In the genomic region with DNA sequence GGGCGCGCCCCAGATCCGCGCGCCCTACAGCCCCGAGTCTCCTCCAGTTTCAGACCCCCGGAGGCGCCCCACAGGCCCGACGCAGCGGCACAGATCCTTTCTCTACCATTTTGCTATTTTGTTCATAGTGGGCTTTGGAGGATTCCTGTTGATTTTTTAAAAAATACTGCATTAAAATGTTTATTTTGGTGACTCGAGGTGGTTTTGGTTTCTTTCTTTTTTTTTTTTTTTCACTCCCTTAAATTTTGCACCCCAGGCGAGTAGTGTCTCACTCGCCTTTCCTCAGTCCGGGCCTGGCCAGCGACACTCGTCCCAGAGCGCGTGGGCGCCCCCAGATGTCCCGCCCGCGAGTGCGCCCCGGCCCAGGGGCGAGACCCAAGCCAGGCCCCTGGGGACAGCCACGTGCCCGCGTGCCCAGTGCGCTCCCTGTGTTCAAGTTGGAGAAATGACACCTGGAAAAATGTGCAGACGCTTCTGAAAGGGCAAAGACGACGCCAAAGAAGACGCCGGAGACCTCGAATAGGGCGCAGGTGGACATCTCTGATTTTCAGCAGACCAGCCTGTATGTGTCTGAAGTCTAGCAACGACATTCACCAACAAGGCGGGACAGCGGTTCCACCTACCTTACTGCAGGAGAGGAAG, we compare ENCODE assay signal across 1 cellular context.
TF ChIP-seq lines count a peak whose summit lies in the region.

No MANE protein-coding gene starts in this region.

TF ChIP-seq in GM12878, 131 proteins besides CTCF, POLR2A, EP300 and RAD21 (continued from another document and continues in another):
- TF ChIP-seq SMC3 (IDR thresholded peaks at IDR 0.05; ENCODE audit: borderline replicate concordance, low read length) (peak; percentile 32; the same call in 1 of the 2 replicates), FOXM1 (IDR thresholded peaks at IDR 0.05; ENCODE audit: low read depth, low read length) (peak; percentile 45; the same call in 1 of the 2 replicates), NR2C2 (IDR thresholded peaks at IDR 0.05; ENCODE audit: borderline replicate concordance, control insufficient read depth, insufficient read length, low read depth) (no peak), TBL1XR1 (IDR thresholded peaks at IDR 0.05; ENCODE audit: low read depth, low read length) (no peak), NFYA (IDR thresholded peaks at IDR 0.05; ENCODE audit: borderline replicate concordance, low read depth, low read length) (no peak), SP1 (IDR thresholded peaks at IDR 0.05; ENCODE audit: low read depth, low read length) (no peak), CBX5 (IDR thresholded peaks at IDR 0.05; ENCODE audit: low read depth) (0 out of 2 replicates have a peak, but pooled peaks have one; percentile 20), RCOR1 (conservative IDR thresholded peaks at IDR 0.05; ENCODE audit: low read depth, low read length) (no peak), ETV6 (conservative IDR thresholded peaks at IDR 0.05 in 1 of 2, IDR thresholded peaks at IDR 0.05 in 1 of 2; ENCODE audit: borderline replicate concordance in 1 of 2, low read depth in 1 of 2) (no peak), GATAD2B (conservative IDR thresholded peaks at IDR 0.05; ENCODE audit: low read depth) (peak; percentile 72), MTA3 (IDR thresholded peaks at IDR 0.05; ENCODE audit: borderline replicate concordance, low read length) (no peak), CHD4 (IDR thresholded peaks at IDR 0.05) (no peak), PAX5 (IDR thresholded peaks at IDR 0.05; ENCODE audit: borderline replicate concordance, low read depth, low read length) (no peak), CBFB (IDR thresholded peaks at IDR 0.05; ENCODE audit: low read depth) (no peak), TARDBP (IDR thresholded peaks at IDR 0.05; ENCODE audit: borderline replicate concordance) (no peak), MEF2A (IDR thresholded peaks at IDR 0.05; ENCODE audit: insufficient read depth, low read depth, low read length) (no peak), SIN3A (IDR thresholded peaks at IDR 0.05; ENCODE audit: low read depth, low read length) (no peak), FOXK2 (IDR thresholded peaks at IDR 0.05) (no peak), STAT1 (conservative IDR thresholded peaks at IDR 0.05) (no peak)
- TF ChIP-seq, protein P1, sequence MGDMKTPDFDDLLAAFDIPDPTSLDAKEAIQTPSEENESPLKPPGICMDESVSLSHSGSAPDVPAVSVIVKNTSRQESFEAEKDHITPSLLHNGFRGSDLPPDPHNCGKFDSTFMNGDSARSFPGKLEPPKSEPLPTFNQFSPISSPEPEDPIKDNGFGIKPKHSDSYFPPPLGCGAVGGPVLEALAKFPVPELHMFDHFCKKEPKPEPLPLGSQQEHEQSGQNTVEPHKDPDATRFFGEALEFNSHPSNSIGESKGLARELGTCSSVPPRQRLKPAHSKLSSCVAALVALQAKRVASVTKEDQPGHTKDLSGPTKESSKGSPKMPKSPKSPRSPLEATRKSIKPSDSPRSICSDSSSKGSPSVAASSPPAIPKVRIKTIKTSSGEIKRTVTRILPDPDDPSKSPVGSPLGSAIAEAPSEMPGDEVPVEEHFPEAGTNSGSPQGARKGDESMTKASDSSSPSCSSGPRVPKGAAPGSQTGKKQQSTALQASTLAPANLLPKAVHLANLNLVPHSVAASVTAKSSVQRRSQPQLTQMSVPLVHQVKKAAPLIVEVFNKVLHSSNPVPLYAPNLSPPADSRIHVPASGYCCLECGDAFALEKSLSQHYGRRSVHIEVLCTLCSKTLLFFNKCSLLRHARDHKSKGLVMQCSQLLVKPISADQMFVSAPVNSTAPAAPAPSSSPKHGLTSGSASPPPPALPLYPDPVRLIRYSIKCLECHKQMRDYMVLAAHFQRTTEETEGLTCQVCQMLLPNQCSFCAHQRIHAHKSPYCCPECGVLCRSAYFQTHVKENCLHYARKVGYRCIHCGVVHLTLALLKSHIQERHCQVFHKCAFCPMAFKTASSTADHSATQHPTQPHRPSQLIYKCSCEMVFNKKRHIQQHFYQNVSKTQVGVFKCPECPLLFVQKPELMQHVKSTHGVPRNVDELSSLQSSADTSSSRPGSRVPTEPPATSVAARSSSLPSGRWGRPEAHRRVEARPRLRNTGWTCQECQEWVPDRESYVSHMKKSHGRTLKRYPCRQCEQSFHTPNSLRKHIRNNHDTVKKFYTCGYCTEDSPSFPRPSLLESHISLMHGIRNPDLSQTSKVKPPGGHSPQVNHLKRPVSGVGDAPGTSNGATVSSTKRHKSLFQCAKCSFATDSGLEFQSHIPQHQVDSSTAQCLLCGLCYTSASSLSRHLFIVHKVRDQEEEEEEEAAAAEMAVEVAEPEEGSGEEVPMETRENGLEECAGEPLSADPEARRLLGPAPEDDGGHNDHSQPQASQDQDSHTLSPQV (IDR thresholded peaks at IDR 0.05): no peak
- TF ChIP-seq, protein P2, sequence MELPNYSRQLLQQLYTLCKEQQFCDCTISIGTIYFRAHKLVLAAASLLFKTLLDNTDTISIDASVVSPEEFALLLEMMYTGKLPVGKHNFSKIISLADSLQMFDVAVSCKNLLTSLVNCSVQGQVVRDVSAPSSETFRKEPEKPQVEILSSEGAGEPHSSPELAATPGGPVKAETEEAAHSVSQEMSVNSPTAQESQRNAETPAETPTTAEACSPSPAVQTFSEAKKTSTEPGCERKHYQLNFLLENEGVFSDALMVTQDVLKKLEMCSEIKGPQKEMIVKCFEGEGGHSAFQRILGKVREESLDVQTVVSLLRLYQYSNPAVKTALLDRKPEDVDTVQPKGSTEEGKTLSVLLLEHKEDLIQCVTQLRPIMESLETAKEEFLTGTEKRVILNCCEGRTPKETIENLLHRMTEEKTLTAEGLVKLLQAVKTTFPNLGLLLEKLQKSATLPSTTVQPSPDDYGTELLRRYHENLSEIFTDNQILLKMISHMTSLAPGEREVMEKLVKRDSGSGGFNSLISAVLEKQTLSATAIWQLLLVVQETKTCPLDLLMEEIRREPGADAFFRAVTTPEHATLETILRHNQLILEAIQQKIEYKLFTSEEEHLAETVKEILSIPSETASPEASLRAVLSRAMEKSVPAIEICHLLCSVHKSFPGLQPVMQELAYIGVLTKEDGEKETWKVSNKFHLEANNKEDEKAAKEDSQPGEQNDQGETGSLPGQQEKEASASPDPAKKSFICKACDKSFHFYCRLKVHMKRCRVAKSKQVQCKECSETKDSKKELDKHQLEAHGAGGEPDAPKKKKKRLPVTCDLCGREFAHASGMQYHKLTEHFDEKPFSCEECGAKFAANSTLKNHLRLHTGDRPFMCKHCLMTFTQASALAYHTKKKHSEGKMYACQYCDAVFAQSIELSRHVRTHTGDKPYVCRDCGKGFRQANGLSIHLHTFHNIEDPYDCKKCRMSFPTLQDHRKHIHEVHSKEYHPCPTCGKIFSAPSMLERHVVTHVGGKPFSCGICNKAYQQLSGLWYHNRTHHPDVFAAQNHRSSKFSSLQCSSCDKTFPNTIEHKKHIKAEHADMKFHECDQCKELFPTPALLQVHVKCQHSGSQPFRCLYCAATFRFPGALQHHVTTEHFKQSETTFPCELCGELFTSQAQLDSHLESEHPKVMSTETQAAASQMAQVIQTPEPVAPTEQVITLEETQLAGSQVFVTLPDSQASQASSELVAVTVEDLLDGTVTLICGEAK (IDR thresholded peaks at IDR 0.05; ENCODE audit: borderline replicate concordance): no peak
- TF ChIP-seq, protein P3, sequence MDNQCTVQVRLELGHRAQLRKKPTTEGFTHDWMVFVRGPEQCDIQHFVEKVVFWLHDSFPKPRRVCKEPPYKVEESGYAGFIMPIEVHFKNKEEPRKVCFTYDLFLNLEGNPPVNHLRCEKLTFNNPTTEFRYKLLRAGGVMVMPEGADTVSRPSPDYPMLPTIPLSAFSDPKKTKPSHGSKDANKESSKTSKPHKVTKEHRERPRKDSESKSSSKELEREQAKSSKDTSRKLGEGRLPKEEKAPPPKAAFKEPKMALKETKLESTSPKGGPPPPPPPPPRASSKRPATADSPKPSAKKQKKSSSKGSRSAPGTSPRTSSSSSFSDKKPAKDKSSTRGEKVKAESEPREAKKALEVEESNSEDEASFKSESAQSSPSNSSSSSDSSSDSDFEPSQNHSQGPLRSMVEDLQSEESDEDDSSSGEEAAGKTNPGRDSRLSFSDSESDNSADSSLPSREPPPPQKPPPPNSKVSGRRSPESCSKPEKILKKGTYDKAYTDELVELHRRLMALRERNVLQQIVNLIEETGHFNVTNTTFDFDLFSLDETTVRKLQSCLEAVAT (IDR thresholded peaks at IDR 0.05): peak; percentile 92
- TF ChIP-seq, protein P4, sequence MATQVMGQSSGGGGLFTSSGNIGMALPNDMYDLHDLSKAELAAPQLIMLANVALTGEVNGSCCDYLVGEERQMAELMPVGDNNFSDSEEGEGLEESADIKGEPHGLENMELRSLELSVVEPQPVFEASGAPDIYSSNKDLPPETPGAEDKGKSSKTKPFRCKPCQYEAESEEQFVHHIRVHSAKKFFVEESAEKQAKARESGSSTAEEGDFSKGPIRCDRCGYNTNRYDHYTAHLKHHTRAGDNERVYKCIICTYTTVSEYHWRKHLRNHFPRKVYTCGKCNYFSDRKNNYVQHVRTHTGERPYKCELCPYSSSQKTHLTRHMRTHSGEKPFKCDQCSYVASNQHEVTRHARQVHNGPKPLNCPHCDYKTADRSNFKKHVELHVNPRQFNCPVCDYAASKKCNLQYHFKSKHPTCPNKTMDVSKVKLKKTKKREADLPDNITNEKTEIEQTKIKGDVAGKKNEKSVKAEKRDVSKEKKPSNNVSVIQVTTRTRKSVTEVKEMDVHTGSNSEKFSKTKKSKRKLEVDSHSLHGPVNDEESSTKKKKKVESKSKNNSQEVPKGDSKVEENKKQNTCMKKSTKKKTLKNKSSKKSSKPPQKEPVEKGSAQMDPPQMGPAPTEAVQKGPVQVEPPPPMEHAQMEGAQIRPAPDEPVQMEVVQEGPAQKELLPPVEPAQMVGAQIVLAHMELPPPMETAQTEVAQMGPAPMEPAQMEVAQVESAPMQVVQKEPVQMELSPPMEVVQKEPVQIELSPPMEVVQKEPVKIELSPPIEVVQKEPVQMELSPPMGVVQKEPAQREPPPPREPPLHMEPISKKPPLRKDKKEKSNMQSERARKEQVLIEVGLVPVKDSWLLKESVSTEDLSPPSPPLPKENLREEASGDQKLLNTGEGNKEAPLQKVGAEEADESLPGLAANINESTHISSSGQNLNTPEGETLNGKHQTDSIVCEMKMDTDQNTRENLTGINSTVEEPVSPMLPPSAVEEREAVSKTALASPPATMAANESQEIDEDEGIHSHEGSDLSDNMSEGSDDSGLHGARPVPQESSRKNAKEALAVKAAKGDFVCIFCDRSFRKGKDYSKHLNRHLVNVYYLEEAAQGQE (IDR thresholded peaks at IDR 0.05; ENCODE audit: low read depth, low read length): no peak
- TF ChIP-seq, protein P5, sequence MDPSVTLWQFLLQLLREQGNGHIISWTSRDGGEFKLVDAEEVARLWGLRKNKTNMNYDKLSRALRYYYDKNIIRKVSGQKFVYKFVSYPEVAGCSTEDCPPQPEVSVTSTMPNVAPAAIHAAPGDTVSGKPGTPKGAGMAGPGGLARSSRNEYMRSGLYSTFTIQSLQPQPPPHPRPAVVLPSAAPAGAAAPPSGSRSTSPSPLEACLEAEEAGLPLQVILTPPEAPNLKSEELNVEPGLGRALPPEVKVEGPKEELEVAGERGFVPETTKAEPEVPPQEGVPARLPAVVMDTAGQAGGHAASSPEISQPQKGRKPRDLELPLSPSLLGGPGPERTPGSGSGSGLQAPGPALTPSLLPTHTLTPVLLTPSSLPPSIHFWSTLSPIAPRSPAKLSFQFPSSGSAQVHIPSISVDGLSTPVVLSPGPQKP (IDR thresholded peaks at IDR 0.05; ENCODE audit: low read depth, low read length): no peak
- TF ChIP-seq, protein P6, sequence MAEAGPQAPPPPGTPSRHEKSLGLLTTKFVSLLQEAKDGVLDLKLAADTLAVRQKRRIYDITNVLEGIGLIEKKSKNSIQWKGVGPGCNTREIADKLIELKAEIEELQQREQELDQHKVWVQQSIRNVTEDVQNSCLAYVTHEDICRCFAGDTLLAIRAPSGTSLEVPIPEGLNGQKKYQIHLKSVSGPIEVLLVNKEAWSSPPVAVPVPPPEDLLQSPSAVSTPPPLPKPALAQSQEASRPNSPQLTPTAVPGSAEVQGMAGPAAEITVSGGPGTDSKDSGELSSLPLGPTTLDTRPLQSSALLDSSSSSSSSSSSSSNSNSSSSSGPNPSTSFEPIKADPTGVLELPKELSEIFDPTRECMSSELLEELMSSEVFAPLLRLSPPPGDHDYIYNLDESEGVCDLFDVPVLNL (IDR thresholded peaks at IDR 0.05; ENCODE audit: low read depth, low read length): no peak
- TF ChIP-seq, protein P7, sequence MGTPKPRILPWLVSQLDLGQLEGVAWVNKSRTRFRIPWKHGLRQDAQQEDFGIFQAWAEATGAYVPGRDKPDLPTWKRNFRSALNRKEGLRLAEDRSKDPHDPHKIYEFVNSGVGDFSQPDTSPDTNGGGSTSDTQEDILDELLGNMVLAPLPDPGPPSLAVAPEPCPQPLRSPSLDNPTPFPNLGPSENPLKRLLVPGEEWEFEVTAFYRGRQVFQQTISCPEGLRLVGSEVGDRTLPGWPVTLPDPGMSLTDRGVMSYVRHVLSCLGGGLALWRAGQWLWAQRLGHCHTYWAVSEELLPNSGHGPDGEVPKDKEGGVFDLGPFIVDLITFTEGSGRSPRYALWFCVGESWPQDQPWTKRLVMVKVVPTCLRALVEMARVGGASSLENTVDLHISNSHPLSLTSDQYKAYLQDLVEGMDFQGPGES (IDR thresholded peaks at IDR 0.05): 0 out of 2 replicates have a peak, but pooled peaks have one; percentile 14
- TF ChIP-seq, protein P8, sequence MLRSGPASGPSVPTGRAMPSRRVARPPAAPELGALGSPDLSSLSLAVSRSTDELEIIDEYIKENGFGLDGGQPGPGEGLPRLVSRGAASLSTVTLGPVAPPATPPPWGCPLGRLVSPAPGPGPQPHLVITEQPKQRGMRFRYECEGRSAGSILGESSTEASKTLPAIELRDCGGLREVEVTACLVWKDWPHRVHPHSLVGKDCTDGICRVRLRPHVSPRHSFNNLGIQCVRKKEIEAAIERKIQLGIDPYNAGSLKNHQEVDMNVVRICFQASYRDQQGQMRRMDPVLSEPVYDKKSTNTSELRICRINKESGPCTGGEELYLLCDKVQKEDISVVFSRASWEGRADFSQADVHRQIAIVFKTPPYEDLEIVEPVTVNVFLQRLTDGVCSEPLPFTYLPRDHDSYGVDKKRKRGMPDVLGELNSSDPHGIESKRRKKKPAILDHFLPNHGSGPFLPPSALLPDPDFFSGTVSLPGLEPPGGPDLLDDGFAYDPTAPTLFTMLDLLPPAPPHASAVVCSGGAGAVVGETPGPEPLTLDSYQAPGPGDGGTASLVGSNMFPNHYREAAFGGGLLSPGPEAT (IDR thresholded peaks at IDR 0.05; ENCODE audit: low read depth): peak; percentile 55; the same call in 1 of the 2 replicates
- TF ChIP-seq, protein P9, sequence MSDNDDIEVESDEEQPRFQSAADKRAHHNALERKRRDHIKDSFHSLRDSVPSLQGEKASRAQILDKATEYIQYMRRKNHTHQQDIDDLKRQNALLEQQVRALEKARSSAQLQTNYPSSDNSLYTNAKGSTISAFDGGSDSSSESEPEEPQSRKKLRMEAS (IDR thresholded peaks at IDR 0.05; ENCODE audit: low read depth, low read length): peak; percentile 84
